1 cellular context compared by ENCODE assay signal in genomic region chr3:49839193-49839809, GRCh38.
TF ChIP-seq lines count a peak whose summit lies in the region.

No MANE protein-coding gene starts in this region.

TF ChIP-seq in GM12878, 131 proteins besides CTCF, POLR2A, EP300 and RAD21:
- TF ChIP-seq YY1 (IDR thresholded peaks at IDR 0.05; ENCODE audit: low read depth, low read length): peak; percentile 92
- TF ChIP-seq NBN (IDR thresholded peaks at IDR 0.05): 0 out of 2 replicates have a peak, but pooled peaks have one; percentile 32
- TF ChIP-seq SMC3 (IDR thresholded peaks at IDR 0.05; ENCODE audit: borderline replicate concordance, low read length): peak; percentile 99
- 0 out of 3 replicates have a peak, but pooled peaks have one; percentile 23 for TF ChIP-seq POU2F2 (IDR thresholded peaks at IDR 0.05; ENCODE audit: borderline replicate concordance, low read depth, low read length)
- TF ChIP-seq CHD2 (IDR thresholded peaks at IDR 0.05; ENCODE audit: borderline replicate concordance, low read depth, low read length): no peak
